Comparison of ENCODE assay signal across 11 cellular contexts in the genomic region with DNA sequence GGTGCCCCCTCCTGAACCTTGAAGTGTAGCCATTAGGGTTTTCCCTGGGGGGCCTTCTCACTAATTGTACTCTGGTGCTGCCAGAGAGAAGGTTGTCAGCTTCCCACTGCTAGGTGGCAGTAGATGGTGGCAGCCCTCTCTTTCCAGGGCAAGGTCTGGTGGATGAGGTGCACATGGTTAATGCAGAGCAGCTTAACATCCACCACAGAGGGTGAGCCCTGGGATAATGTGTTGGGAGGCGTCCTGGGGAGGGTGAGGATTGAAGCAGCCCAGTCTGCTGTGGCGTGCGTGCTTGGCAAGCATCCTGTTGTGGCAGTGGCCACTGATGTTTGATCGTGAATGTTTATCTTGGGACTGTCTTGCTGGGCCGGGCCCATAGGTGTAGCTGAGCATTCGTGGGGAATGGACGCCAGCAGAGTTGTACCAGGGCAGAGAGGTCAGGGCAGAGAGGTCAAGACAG. TPM values are rescaled to one million over a fixed set of nuclear protein-coding genes. Genes with fewer than 3 reads are reported as not detected.
DNase-seq lines count a peak whose midpoint lies in the region; ATAC-seq and TF ChIP-seq lines count a peak whose summit lies in the region.
"Had no signal": no experiment of that assay in that cellular context is flagged by ENCODE, and none has a peak within 500 bp of the region (broad histone marks: within the 10 kb centered on the region; RNA-seq: fewer than 3 reads in every experiment).

No MANE protein-coding gene starts in this region.

- ATAC-seq in activated B cell treated with CpG ODN at 0.5 μM for 24 hours (ENCODE audit: low read depth) (no peak), HG03139 (IDR thresholded peaks at IDR 0.05; ENCODE audit: unreplicated experiment) (no peak)

- POLR2A ChIA-PET in activated B cell treated with CpG ODN at 0.5 μM for 24 hours (lab: Charles Lee): interaction anchor here (0.6 to 4.6 kb wide), 4 partner anchors 27 to 88 kb away, joined by 3 to 50 read pairs (median 7); a partner anchor contains a TSS

- intact Hi-C loops in activated B cell treated with CpG ODN at 0.5 μM for 24 hours (cut with micrococcal nuclease): no loop called here

- 0 out of 2 replicates have a peak, but pooled peaks cover 4% of the 10 kb centered on the region for H4K20me1 ChIP-seq in GM23248 (ENCODE audit: insufficient read depth)

- H3K36me3 ChIP-seq in GM23248 (ENCODE audit: low read depth) (0 out of 2 replicates have a peak, but pooled peaks cover 9% of the 10 kb centered on the region), cardiac muscle cell (peaks cover 26% of the 10 kb centered on the region)

- TF ChIP-seq CTCF in activated B cell treated with CpG ODN at 0.5 μM for 24 hours (IDR thresholded peaks at IDR 0.05) (no peak), cardiac muscle cell (IDR thresholded peaks at IDR 0.05; ENCODE audit: low read depth, low read length) (peak; percentile 11)

- peaks cover 82% of the 10 kb centered on the region for H3K36me3 Mint-ChIP-seq in activated B cell treated with CpG ODN at 0.5 μM for 24 hours (ENCODE audit: low read depth)

- H3K27ac Mint-ChIP-seq in activated B cell treated with CpG ODN at 0.5 μM for 24 hours: peak overlapping the region; percentile 92

- H3K9me2 ChIP-seq in GM23248 (ENCODE audit: insufficient read depth): no peaks in the 10 kb centered on the region

- no peak overlapping the region for H3K9ac ChIP-seq in GM23248

- DNase-seq in GM23248 (peak; percentile 24), activated B cell treated with CpG ODN at 0.5 μM for 24 hours (no peak), cardiac muscle cell (ENCODE audit: low read depth in 1 of 2, low spot score in 1 of 2) (no peak), OCI-M2 (lab: John Stamatoyannopoulos, UW; ENCODE audit: unreplicated experiment) (no peak)
- DNase-seq in NK-92 treated with Interleukin-12 subunit alpha and Interleukin-12 subunit beta, amount 100 ng/mL, for 24 hours (lab: John Stamatoyannopoulos, UW): no peak
- DNase-seq in stimulated activated naive CD4-positive, alpha-beta T cell treated with Interleukin-2 at 50 U/mL for 16 hours (lab: John Stamatoyannopoulos, UW): no peak
- DNase-seq: erythroblast had no signal

- no peak overlapping the region for H2AFZ ChIP-seq in GM23248

- CTCF ChIA-PET in activated B cell treated with CpG ODN at 0.5 μM for 24 hours (lab: Charles Lee): interaction anchor here (1.3 to 4.2 kb wide), 5 partner anchors 14 to 141 kb away, joined by 3 to 25 read pairs (median 5); a partner anchor contains a TSS

- in situ Hi-C loops in GM23248 (cut with MboI): no loop called here

- H3K79me2 ChIP-seq in GM23248 (ENCODE audit: insufficient read depth): peaks cover 97% of the 10 kb centered on the region

- H3K27me3 ChIP-seq in GM23248 (replicated peaks; ENCODE audit: insufficient read depth) (no peaks in the 10 kb centered on the region), cardiac muscle cell (no peaks in the 10 kb centered on the region)

- H3K4me3 ChIP-seq in GM23248 (no peak overlapping the region), cardiac muscle cell (no peak overlapping the region), skin epidermis (no peak overlapping the region)

- no peaks in the 10 kb centered on the region for H3K27me3 Mint-ChIP-seq in activated B cell treated with CpG ODN at 0.5 μM for 24 hours

- H3K9me3 ChIP-seq in GM23248 (ENCODE audit: low read depth) (no peaks in the 10 kb centered on the region), cardiac muscle cell (ENCODE audit: low read depth) (no peaks in the 10 kb centered on the region)

- H3K27ac ChIP-seq in GM23248 (no peak overlapping the region), cardiac muscle cell (peak overlapping the region; percentile 14), skin epidermis (peak overlapping the region in 18 of 21 experiments; percentile 0 to 98 (median 81))

- H3F3A ChIP-seq in GM23248 (ENCODE audit: insufficient read depth): peaks cover 23% of the 10 kb centered on the region

- WGBS in GM23248 (ENCODE audit: low coverage in 1 of 2, low lambda C conversion rate in 2 of 2, missing lambda C conversion rate in 2 of 2), 2 experiments: 50 to 56% methylated on average over 7 of the region's 7 CpGs

- H3K9me3 Mint-ChIP-seq in activated B cell treated with CpG ODN at 0.5 μM for 24 hours: no peaks in the 10 kb centered on the region

- H3K4me1 Mint-ChIP-seq in activated B cell treated with CpG ODN at 0.5 μM for 24 hours: peaks cover 89% of the 10 kb centered on the region

- peaks cover 30% of the 10 kb centered on the region for H3K4me1 ChIP-seq in GM23248 (ENCODE audit: insufficient read depth)
- peaks cover 42% of the 10 kb centered on the region for H3K4me1 ChIP-seq in cardiac muscle cell (ENCODE audit: low read depth)

- H3K4me3 Mint-ChIP-seq in activated B cell treated with CpG ODN at 0.5 μM for 24 hours: peak overlapping the region; percentile 15

- no peak overlapping the region for H3K4me2 ChIP-seq in GM23248 (ENCODE audit: unreplicated experiment)

RNA-seq across cellular contexts. Expression of a gene that starts 5.8 kb away (rescaled TPM):
- 80.6 and 83.3 TPM in 2 replicates for total RNA-seq in GM23248 (2014; rRNA removed; shearing (Covaris generic))
- polyA plus RNA-seq in GM23248 (2016; fragmentation: Nextera tagmentation; extraction: Ambion mirVana): 52.5 and 61.2 TPM in 2 replicates
- total RNA-seq in activated B cell treated with CpG ODN at 0.5 μM for 24 hours: 136 and 147 TPM in 2 replicates
- 99.5 and 109 TPM in 2 replicates for total RNA-seq in cardiac muscle cell
- 96.4 and 122 TPM in 2 replicates for polyA plus RNA-seq in cardiac muscle cell

RNA-seq across cellular contexts. Expression of a gene that starts 26.8 kb away (rescaled TPM):
- total RNA-seq in GM23248 (2014; rRNA removed; shearing (Covaris generic)): 20.7 and 25.6 TPM in 2 replicates
- 23.2 and 24.6 TPM in 2 replicates for polyA plus RNA-seq in GM23248 (2016; fragmentation: Nextera tagmentation; extraction: Ambion mirVana)
- total RNA-seq in activated B cell treated with CpG ODN at 0.5 μM for 24 hours: 90.6 and 98.1 TPM in 2 replicates
- total RNA-seq in cardiac muscle cell: 15.8 and 21.8 TPM in 2 replicates
- 21.3 and 38.9 TPM in 2 replicates for polyA plus RNA-seq in cardiac muscle cell

RNA-seq across cellular contexts. Expression of a gene that starts 29.5 kb away (rescaled TPM):
- total RNA-seq in GM23248 (2014; rRNA removed; shearing (Covaris generic)): not detected in 2 replicates
- polyA plus RNA-seq in GM23248 (2016; fragmentation: Nextera tagmentation; extraction: Ambion mirVana) (not detected in 2 replicates), cardiac muscle cell (not detected in 2 replicates)
- total RNA-seq in activated B cell treated with CpG ODN at 0.5 μM for 24 hours (1.1 and 1.4 TPM in 2 replicates), cardiac muscle cell (not detected in 2 replicates)

RNA-seq across cellular contexts. Expression of a gene that starts 45.4 kb away (rescaled TPM):
- not detected in 2 replicates for total RNA-seq in GM23248 (2014; rRNA removed; shearing (Covaris generic))
- polyA plus RNA-seq in GM23248 (2016; fragmentation: Nextera tagmentation; extraction: Ambion mirVana): not detected in 2 replicates
- total RNA-seq in activated B cell treated with CpG ODN at 0.5 μM for 24 hours: not detected in 2 replicates
- total RNA-seq in cardiac muscle cell: 0.42 TPM in 1 of 2 replicates, not detected in the other
- polyA plus RNA-seq in cardiac muscle cell: 0.25 TPM in 1 of 2 replicates, not detected in the other
- total RNA-seq: HT1080; T-helper 2 cell treated with Interferon-gamma antibody and Interleukin-4, amounts not matched to agents 100 ng/mL and 5 ng/mL, for 36 hours had no signal

RNA-seq across cellular contexts. Expression of a gene that starts 53.8 kb away (rescaled TPM):
- total RNA-seq in GM23248 (2014; rRNA removed; shearing (Covaris generic)): 30.6 and 35.3 TPM in 2 replicates
- polyA plus RNA-seq in GM23248 (2016; fragmentation: Nextera tagmentation; extraction: Ambion mirVana): 50.1 and 58.5 TPM in 2 replicates
- total RNA-seq in activated B cell treated with CpG ODN at 0.5 μM for 24 hours: 138 TPM in 2 replicates
- 158 and 230 TPM in 2 replicates for total RNA-seq in cardiac muscle cell
- 145 and 155 TPM in 2 replicates for polyA plus RNA-seq in cardiac muscle cell
